Comparison of ENCODE assay signal across 20 cellular contexts in the genomic region with DNA sequence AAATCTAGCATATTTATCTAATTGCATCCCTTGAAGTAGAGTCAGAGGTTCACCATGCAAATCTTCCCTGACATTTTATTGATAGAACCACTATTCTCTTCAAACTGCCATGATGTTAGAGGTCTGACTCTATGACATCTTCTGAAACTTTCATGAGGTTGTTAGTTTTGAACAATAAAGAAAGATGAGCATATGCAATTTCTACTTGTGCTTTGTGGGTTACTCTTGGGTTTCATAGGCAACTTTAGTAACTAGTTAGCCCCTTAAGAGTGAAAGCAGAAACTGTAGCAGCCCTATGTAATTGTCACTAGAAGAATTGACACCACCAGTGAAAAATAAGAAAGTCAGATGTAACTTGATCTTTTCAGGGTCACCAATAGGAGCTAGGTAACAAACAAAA. TPM values are rescaled to one million over a fixed set of nuclear protein-coding genes. Genes with fewer than 3 reads are reported as not detected.
DNase-seq lines count a peak whose midpoint lies in the region; ATAC-seq, FAIRE-seq and TF ChIP-seq lines count a peak whose summit lies in the region.
"Had no signal": no experiment of that assay in that cellular context is flagged by ENCODE, and none has a peak within 500 bp of the region (broad histone marks: within the 10 kb centered on the region; RNA-seq: fewer than 3 reads in every experiment).

No MANE protein-coding gene starts in this region.

- H3K9me3 Mint-ChIP-seq in activated naive CD8-positive, alpha-beta T cell treated with anti-CD3 and anti-CD28 coated beads, Interleukin-2, amount 50 U/mL, for 24 hours, result no peaks in the 10 kb centered on the region
- H3K9me3 Mint-ChIP-seq in activated naive CD8-positive, alpha-beta T cell treated with anti-CD3 and anti-CD28 coated beads for 36 hours, result no peaks in the 10 kb centered on the region
- H3K9me3 Mint-ChIP-seq: activated naive CD4-positive, alpha-beta T cell treated with anti-CD3 and anti-CD28 coated beads, Interleukin-2, amount 50 U/mL, for 24 hours had no signal

- no peaks in the 10 kb centered on the region for H3K27me3 ChIP-seq in pancreas
- H3K27me3 ChIP-seq: gastrocnemius medialis, MG63, SJSA1, tibial nerve had no signal

- H3K36me3 ChIP-seq in pancreas, result no peaks in the 10 kb centered on the region
- H3K36me3 ChIP-seq: gastrocnemius medialis, MG63, SJSA1, tibial nerve had no signal

- H3K4me1 Mint-ChIP-seq in activated naive CD8-positive, alpha-beta T cell treated with anti-CD3 and anti-CD28 coated beads, Interleukin-2, amount 50 U/mL, for 24 hours, result peaks cover 23% of the 10 kb centered on the region
- H3K4me1 Mint-ChIP-seq in activated naive CD8-positive, alpha-beta T cell treated with anti-CD3 and anti-CD28 coated beads for 36 hours, result peaks cover 19% of the 10 kb centered on the region
- H3K4me1 Mint-ChIP-seq: activated naive CD4-positive, alpha-beta T cell treated with anti-CD3 and anti-CD28 coated beads, Interleukin-2, amount 50 U/mL, for 24 hours had no signal

- no peaks in the 10 kb centered on the region for H3K9me3 ChIP-seq in pancreas
- H3K9me3 ChIP-seq: gastrocnemius medialis, MG63, SJSA1, tibial nerve had no signal

- no peaks in the 10 kb centered on the region for H3K4me1 ChIP-seq in pancreas
- H3K4me1 ChIP-seq: gastrocnemius medialis, parathyroid adenoma, SJSA1, tibial nerve had no signal

- no peak for FAIRE-seq in pancreas (lab: Jason Lieb, UNC)

- DNase-seq in activated naive CD8-positive, alpha-beta T cell treated with anti-CD3 and anti-CD28 coated beads, Interleukin-2, amount 50 U/mL, for 24 hours, result no peak
- DNase-seq in activated naive CD8-positive, alpha-beta T cell treated with anti-CD3 and anti-CD28 coated beads for 36 hours, result no peak
- DNase-seq in NCI-H187 (lab: John Stamatoyannopoulos, UW) (no peak), medulla oblongata (ENCODE audit: extremely low spot score) (no peak), pancreas (no peak), omental fat pad (ENCODE audit: low spot score) (no peak)
- DNase-seq: activated CD8-positive, alpha-beta memory T cell treated with anti-CD3 and anti-CD28 coated beads for 24 hours; caudate nucleus; gastrocnemius medialis; HCEC 1CT; mesenchymal stem cell; MG63; stimulated activated CD4-positive, alpha-beta T cell treated with anti-CD3 and anti-CD28 coated beads, Interleukin-12 subunit alpha, Interleukin-12 subunit beta, amount 100 ng/mL, for 4 hours had no signal

- H3K4me3 ChIP-seq in pancreas, result no peak overlapping the region
- H3K4me3 ChIP-seq: gastrocnemius medialis, MG63, SJSA1, tibial nerve had no signal

- H3K27me3 Mint-ChIP-seq in activated naive CD8-positive, alpha-beta T cell treated with anti-CD3 and anti-CD28 coated beads, Interleukin-2, amount 50 U/mL, for 24 hours, result no peaks in the 10 kb centered on the region
- no peaks in the 10 kb centered on the region for H3K27me3 Mint-ChIP-seq in activated naive CD8-positive, alpha-beta T cell treated with anti-CD3 and anti-CD28 coated beads for 36 hours

- ATAC-seq in activated naive CD8-positive, alpha-beta T cell treated with anti-CD3 and anti-CD28 coated beads, Interleukin-2, amount 50 U/mL, for 24 hours, result peak; percentile 80
- ATAC-seq in HG02571 (IDR thresholded peaks at IDR 0.05; ENCODE audit: unreplicated experiment) (peak; percentile 59), HG03354 (IDR thresholded peaks at IDR 0.05; ENCODE audit: poor library complexity, severe bottlenecking, unreplicated experiment) (peak; percentile 73), pancreas (no peak), omental fat pad (ENCODE audit: low FRiP score) (no peak)
- ATAC-seq: gastrocnemius medialis had no signal

- H3K27ac ChIP-seq in pancreas, result no peak overlapping the region
- H3K27ac ChIP-seq: gastrocnemius medialis, parathyroid adenoma, SJSA1, tibial nerve had no signal

- intact Hi-C loops in pancreas (cut with DNase I), result no loop called here

- no peaks in the 10 kb centered on the region for H3K36me3 Mint-ChIP-seq in activated naive CD8-positive, alpha-beta T cell treated with anti-CD3 and anti-CD28 coated beads, Interleukin-2, amount 50 U/mL, for 24 hours (ENCODE audit: low read depth)
- no peaks in the 10 kb centered on the region for H3K36me3 Mint-ChIP-seq in activated naive CD8-positive, alpha-beta T cell treated with anti-CD3 and anti-CD28 coated beads for 36 hours
- H3K36me3 Mint-ChIP-seq: activated naive CD4-positive, alpha-beta T cell treated with anti-CD3 and anti-CD28 coated beads, Interleukin-2, amount 50 U/mL, for 24 hours had no signal

- no peak overlapping the region for H3K4me3 Mint-ChIP-seq in activated naive CD8-positive, alpha-beta T cell treated with anti-CD3 and anti-CD28 coated beads, Interleukin-2, amount 50 U/mL, for 24 hours
- H3K4me3 Mint-ChIP-seq in activated naive CD8-positive, alpha-beta T cell treated with anti-CD3 and anti-CD28 coated beads for 36 hours, result no peak overlapping the region
- H3K4me3 Mint-ChIP-seq: activated naive CD4-positive, alpha-beta T cell treated with anti-CD3 and anti-CD28 coated beads, Interleukin-2, amount 50 U/mL, for 24 hours had no signal

- TF ChIP-seq CTCF in pancreas (IDR thresholded peaks at IDR 0.05) (no peak), omental fat pad (IDR thresholded peaks at IDR 0.05) (no peak)

- no peak overlapping the region for H3K27ac Mint-ChIP-seq in activated naive CD8-positive, alpha-beta T cell treated with anti-CD3 and anti-CD28 coated beads, Interleukin-2, amount 50 U/mL, for 24 hours
- H3K27ac Mint-ChIP-seq in activated naive CD8-positive, alpha-beta T cell treated with anti-CD3 and anti-CD28 coated beads for 36 hours, result no peak overlapping the region
- H3K27ac Mint-ChIP-seq: activated naive CD4-positive, alpha-beta T cell treated with anti-CD3 and anti-CD28 coated beads, Interleukin-2, amount 50 U/mL, for 24 hours had no signal

RNA-seq across cellular contexts. Expression of a gene that starts 53.1 kb away (rescaled TPM):
- total RNA-seq in activated naive CD8-positive, alpha-beta T cell treated with anti-CD3 and anti-CD28 coated beads for 36 hours, result 10 to 100 TPM in 1 of 2 experiments, 1 to 10 TPM in 1; 9.0 to 10.5 TPM
- total RNA-seq in pancreas, result 10 to 100 TPM in 3 of 6 donors, 1 to 10 TPM in 3; 4.3 to 38.6 (median 11.2) TPM
- 1 to 10 TPM; 3.8 to 5.5 TPM for polyA plus RNA-seq in pancreas
- total RNA-seq in omental fat pad, result 100 to 1,000 TPM; 168 to 344 (median 251) TPM
- total RNA-seq: G401 had no signal

Comparison
In these comparisons a context has a peak if more than half of its experiments do, and no peak if none do; other contexts are left out.
1. ATAC-seq: peak in activated naive CD8-positive, alpha-beta T cell treated with anti-CD3 and anti-CD28 coated beads, Interleukin-2, amount 50 U/mL, for 24 hours (single experiment), HG02571 (single experiment) and HG03354 (single experiment); none in pancreas (0 of 4) and omental fat pad (single experiment).
2. RNA of a gene that starts 53.1 kb away (total RNA-seq): 168 to 344 TPM in omental fat pad; 4.3 to 38.6 TPM in pancreas and 9.0 to 10.5 TPM in activated naive CD8-positive, alpha-beta T cell treated with anti-CD3 and anti-CD28 coated beads for 36 hours; every median in the first group is over 4 times any median in the second.